ENCODE assay signal across 2 cellular contexts in genomic region chr1:144551107-144551542, GRCh38.
TF ChIP-seq lines count a peak whose summit lies in the region.

No MANE protein-coding gene starts in this region.

TF ChIP-seq in SK-N-SH, 30 proteins besides CTCF, POLR2A, EP300 and RAD21 (continued from another document):
- TF ChIP-seq ZBTB33 (IDR thresholded peaks at IDR 0.05; ENCODE audit: borderline replicate concordance, low read depth) (no peak), POLR2AphosphoS5 (IDR thresholded peaks at IDR 0.05; ENCODE audit: low read depth, low read length) (no peak), FOSL2 (IDR thresholded peaks at IDR 0.05; ENCODE audit: borderline replicate concordance, low read depth) (no peak), SIN3A (IDR thresholded peaks at IDR 0.05; ENCODE audit: borderline replicate concordance, low read depth, low read length) (no peak), USF1 (IDR thresholded peaks at IDR 0.05; ENCODE audit: borderline replicate concordance, low read depth) (no peak), RFX5 (IDR thresholded peaks at IDR 0.05; ENCODE audit: low read length) (no peak), TAF1 (IDR thresholded peaks at IDR 0.05; ENCODE audit: borderline replicate concordance, low read depth, low read length) (no peak), RCOR1 (IDR thresholded peaks at IDR 0.05; ENCODE audit: low read length) (no peak)
- TF ChIP-seq, protein P1, sequence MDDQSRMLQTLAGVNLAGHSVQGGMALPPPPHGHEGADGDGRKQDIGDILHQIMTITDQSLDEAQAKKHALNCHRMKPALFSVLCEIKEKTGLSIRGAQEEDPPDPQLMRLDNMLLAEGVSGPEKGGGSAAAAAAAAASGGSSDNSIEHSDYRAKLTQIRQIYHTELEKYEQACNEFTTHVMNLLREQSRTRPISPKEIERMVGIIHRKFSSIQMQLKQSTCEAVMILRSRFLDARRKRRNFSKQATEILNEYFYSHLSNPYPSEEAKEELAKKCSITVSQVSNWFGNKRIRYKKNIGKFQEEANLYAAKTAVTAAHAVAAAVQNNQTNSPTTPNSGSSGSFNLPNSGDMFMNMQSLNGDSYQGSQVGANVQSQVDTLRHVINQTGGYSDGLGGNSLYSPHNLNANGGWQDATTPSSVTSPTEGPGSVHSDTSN (IDR thresholded peaks at IDR 0.05): no peak

TF ChIP-seq in SK-N-SH treated with all-trans-retinoic acid at 6 μM for 48 hours, 23 proteins besides CTCF, POLR2A, EP300 and RAD21 (continued from another document):
- TF ChIP-seq POU6F1 (CRISPR knock-in tag; IDR thresholded peaks at IDR 0.05; ENCODE audit: borderline replicate concordance, low read depth) (no peak), TOX (CRISPR knock-in tag; IDR thresholded peaks at IDR 0.05; ENCODE audit: borderline replicate concordance) (no peak)
TF ChIP-seq in SK-N-SH treated with all-trans-retinoic acid at 6 μM for 48 hours: peak in this region for 0.
